In the genomic region with DNA sequence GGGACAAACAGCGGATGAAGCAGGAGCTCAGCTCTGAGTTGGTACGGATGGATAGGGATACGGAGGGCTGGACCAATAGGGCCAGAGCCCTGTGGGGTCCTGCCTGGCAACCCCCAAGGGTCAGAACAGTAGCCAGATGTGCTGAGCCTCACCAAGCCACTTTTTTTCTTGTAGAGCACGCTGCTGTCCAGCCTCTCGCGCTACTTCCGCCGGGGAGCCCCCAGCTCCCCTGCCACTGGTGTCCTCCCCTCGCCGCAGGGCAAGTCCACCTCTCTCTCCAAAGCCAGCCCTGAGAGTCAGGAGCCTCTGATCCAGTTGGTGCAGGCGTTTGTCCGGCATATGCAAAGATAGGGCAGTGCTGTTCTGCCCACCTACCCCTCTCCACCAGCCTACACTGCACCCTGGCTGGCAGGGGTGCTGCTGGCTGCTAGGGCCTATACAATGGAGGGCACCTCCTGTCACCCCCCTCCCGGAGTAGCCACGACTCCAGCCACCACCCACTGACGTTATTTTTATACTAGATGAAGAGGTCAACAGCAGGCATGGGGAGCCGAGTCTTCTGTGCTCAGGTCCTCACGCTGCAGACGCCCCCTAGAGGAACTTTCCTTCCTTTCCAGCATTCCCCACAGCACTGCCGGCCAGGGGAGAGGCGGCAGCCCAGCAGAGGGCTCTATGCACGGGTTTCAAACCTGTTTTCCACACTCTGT, we compare ENCODE assay signal across 1 cellular context.
TF ChIP-seq lines count a peak whose summit lies in the region.

No MANE protein-coding gene starts in this region.

TF ChIP-seq in endothelial cell of umbilical vein, 7 proteins besides CTCF, POLR2A, EP300 and RAD21:
- TF ChIP-seq, protein P1, sequence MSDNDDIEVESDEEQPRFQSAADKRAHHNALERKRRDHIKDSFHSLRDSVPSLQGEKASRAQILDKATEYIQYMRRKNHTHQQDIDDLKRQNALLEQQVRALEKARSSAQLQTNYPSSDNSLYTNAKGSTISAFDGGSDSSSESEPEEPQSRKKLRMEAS (IDR thresholded peaks at IDR 0.05; ENCODE audit: insufficient read depth, insufficient read length): no peak
- TF ChIP-seq EZH2 (IDR thresholded peaks at IDR 0.05; ENCODE audit: borderline replicate concordance, low read depth, low read length, severe bottlenecking): no peak
- no peak for TF ChIP-seq MYC (IDR thresholded peaks at IDR 0.05; ENCODE audit: low read depth, low read length)
- TF ChIP-seq FOS (IDR thresholded peaks at IDR 0.05; ENCODE audit: borderline replicate concordance, insufficient read depth, low read length): no peak
- TF ChIP-seq GATA2 (IDR thresholded peaks at IDR 0.05; ENCODE audit: insufficient read depth, insufficient read length, low read depth, low read length): no peak
- no peak for TF ChIP-seq POLR2AphosphoS5 (IDR thresholded peaks at IDR 0.05; ENCODE audit: insufficient read depth, low read depth, low read length)
- TF ChIP-seq JUN (IDR thresholded peaks at IDR 0.05; ENCODE audit: borderline replicate concordance, insufficient read depth, insufficient read length, low read depth): no peak
